Comparison of ENCODE assay signal across 8 cellular contexts in the genomic region with DNA sequence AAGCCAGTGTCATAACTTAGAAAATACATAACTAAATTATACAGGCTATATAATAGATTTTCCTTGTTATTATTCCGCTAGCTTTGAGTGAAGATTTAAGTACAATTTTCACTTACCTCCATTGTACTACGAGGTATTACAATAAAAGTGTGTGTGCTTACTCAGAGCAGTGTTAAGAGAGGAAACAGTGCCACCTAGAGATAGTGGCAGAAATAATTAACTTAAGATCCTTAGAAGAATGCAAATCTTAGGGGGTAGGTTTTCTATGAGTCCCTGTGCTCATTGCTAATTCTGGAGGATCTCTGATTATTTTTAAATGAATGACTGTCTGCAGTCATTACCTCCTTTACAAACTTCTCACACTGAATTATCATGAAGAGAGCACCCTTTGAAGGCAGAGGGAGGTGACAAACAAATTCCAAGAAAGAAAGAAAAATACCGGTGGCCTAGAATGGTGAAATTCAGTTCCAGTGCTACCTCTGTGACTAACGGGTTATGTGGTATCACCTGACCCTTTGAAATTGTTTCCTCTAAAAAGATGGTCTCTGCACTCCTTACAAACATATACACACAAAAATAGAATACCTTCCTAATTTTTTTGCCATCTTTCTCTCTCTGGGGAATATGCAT.
DNase-seq lines count a peak whose midpoint lies in the region; ATAC-seq and TF ChIP-seq lines count a peak whose summit lies in the region.

No MANE protein-coding gene starts in this region.

- no peak overlapping the region for H3K4me3 ChIP-seq in epithelial cell of proximal tubule (ENCODE audit: low read depth, low read length)

- peak; percentile 21 to 47 for DNase-seq in NCI-H2081 (lab: John Stamatoyannopoulos, UW)
- no peak for DNase-seq in NCI-H2081 treated with DMSO at 0.1 percent for 48 hours (lab: John Stamatoyannopoulos, UW)
- DNase-seq in NCI-H526 treated with DMSO at 0.1 percent for 48 hours (lab: John Stamatoyannopoulos, UW), result peak; percentile 16
- peak; percentile 16 for DNase-seq in epithelial cell of proximal tubule (ENCODE audit: low read depth)
- DNase-seq in stromal cell of bone marrow (ENCODE audit: low read depth), result peak; percentile 2
- DNase-seq in amniotic stem cell (lab: John Stamatoyannopoulos, UW), result no peak
- DNase-seq in OCI-M2 (lab: John Stamatoyannopoulos, UW; ENCODE audit: unreplicated experiment), result no peak

- peak; percentile 66 for TF ChIP-seq CTCF in epithelial cell of proximal tubule (conservative IDR thresholded peaks at IDR 0.05; ENCODE audit: low read depth, low read length)

- ATAC-seq in HG02763 (IDR thresholded peaks at IDR 0.05; ENCODE audit: unreplicated experiment), result peak; percentile 61

Comparison
In these comparisons a context has a peak if more than half of its experiments do, and no peak if none do; other contexts are left out.
1. DNase-seq: peak in NCI-H2081 (2 of 2), NCI-H526 treated with DMSO at 0.1 percent for 48 hours (single experiment), epithelial cell of proximal tubule (single experiment) and stromal cell of bone marrow (single experiment); none in NCI-H2081 treated with DMSO at 0.1 percent for 48 hours (single experiment), amniotic stem cell (single experiment) and OCI-M2 (single experiment).